In genomic region chr18:79915161-79916127, GRCh38 we compare ENCODE assay signal across 1 cellular context.
TF ChIP-seq lines count a peak whose summit lies in the region.

No MANE protein-coding gene starts in this region.

TF ChIP-seq in SK-N-SH treated with all-trans-retinoic acid at 6 μM for 48 hours, 23 proteins besides CTCF, POLR2A, EP300 and RAD21 (continued from another document):
- TF ChIP-seq TSHZ2 (CRISPR knock-in tag; IDR thresholded peaks at IDR 0.05) (no peak), ISL1 (CRISPR knock-in tag; IDR thresholded peaks at IDR 0.05) (no peak), PATZ1 (CRISPR knock-in tag; IDR thresholded peaks at IDR 0.05; ENCODE audit: borderline replicate concordance) (no peak), GLIS3 (CRISPR knock-in tag; IDR thresholded peaks at IDR 0.05) (no peak)
